In genomic region chr3:143119009-143119914, GRCh38 we compare ENCODE assay signal across 8 cellular contexts. TPM values are rescaled to one million over a fixed set of nuclear protein-coding genes. Genes with fewer than 3 reads are reported as not detected.
DNase-seq lines count a peak whose midpoint lies in the region; ATAC-seq and TF ChIP-seq lines count a peak whose summit lies in the region.

A gene with protein sequence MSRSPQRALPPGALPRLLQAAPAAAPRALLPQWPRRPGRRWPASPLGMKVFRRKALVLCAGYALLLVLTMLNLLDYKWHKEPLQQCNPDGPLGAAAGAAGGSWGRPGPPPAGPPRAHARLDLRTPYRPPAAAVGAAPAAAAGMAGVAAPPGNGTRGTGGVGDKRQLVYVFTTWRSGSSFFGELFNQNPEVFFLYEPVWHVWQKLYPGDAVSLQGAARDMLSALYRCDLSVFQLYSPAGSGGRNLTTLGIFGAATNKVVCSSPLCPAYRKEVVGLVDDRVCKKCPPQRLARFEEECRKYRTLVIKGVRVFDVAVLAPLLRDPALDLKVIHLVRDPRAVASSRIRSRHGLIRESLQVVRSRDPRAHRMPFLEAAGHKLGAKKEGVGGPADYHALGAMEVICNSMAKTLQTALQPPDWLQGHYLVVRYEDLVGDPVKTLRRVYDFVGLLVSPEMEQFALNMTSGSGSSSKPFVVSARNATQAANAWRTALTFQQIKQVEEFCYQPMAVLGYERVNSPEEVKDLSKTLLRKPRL (plus strand): TSS chr3:143119771. CDS start chr3:143120817, 1,046 bp downstream.

- H3K4me1 ChIP-seq in right cardiac atrium (ENCODE audit: control insufficient read depth, insufficient read depth, low read length) (no peaks in the 10 kb centered on the region), vagina (peaks cover 6% of the 10 kb centered on the region)

- H3K27ac ChIP-seq in right cardiac atrium (ENCODE audit: low read length) (no peak within 1 kb of the TSS), vagina (peak within 1 kb of the TSS; percentile 67)

- H3K27me3 ChIP-seq in right cardiac atrium (ENCODE audit: control insufficient read depth, insufficient read depth) = no peaks in the 10 kb centered on the region
- H3K27me3 ChIP-seq in vagina = no peaks in the 10 kb centered on the region

- no peaks in the 10 kb centered on the region for H3K9me3 Mint-ChIP-seq in T-cell

- intact Hi-C loops in right cardiac atrium (cut with DNase I) = no loop called here
- intact Hi-C loops in vagina (cut with DNase I) = no loop called here

- TF ChIP-seq CTCF in vagina (IDR thresholded peaks at IDR 0.05) = no peak

- peak in 1 of 2 donors; percentile 40 for TF ChIP-seq POLR2A in vagina (IDR thresholded peaks at IDR 0.05)

- ATAC-seq in GM21825 (IDR thresholded peaks at IDR 0.05; ENCODE audit: unreplicated experiment) (peak; percentile 76), T-cell (replicated peaks in 1 of 4) (peak; percentile 82 to 88 (median 84)), right cardiac atrium (peak; percentile 97 to 98)

- H3K4me3 Mint-ChIP-seq in T-cell = peak within 1 kb of the TSS; percentile 86 to 94 (median 90)

- peak within 1 kb of the TSS; percentile 77 to 78 for H3K27ac Mint-ChIP-seq in T-cell

- CTCF ChIA-PET in T-cell (lab: Charles Lee) = interaction anchor here (0.5 to 1.2 kb wide), 3 partner anchors 51 to 833 kb away, joined by 3 read pairs; no protein-coding TSS in a partner anchor

- peaks cover 36 to 41% (median 37%) of the 10 kb centered on the region in 3 donors for H3K4me1 Mint-ChIP-seq in T-cell

- WGBS in right cardiac atrium = under 1% methylated on average over 101 of the region's 102 CpGs

- no peaks in the 10 kb centered on the region for H3K36me3 ChIP-seq in vagina

- in situ Hi-C loops in G401 (cut with HindIII; ENCODE audit: low sequenced_read_pairs) = no loop called here

- H3K27me3 Mint-ChIP-seq in T-cell = no peaks in the 10 kb centered on the region

- DNase-seq in G401 (ENCODE audit: low spot score) (peak; percentile 27), Kasumi-1 (lab: John Stamatoyannopoulos, UW) (peak; percentile 54 to 61), T-cell (peak; percentile 28 to 76 (median 55)), amygdala (lab: John Stamatoyannopoulos, UW) (peak in 52 of 56 donors; percentile 8 to 78 (median 56)), right cardiac atrium (peak; percentile 76 to 89 (median 86)), pulmonary artery endothelial cell (ENCODE audit: low read depth, low spot score) (peak; percentile 43), vagina (ENCODE audit: extremely low spot score in 2 of 2) (no peak)

- no peaks in the 10 kb centered on the region for H3K36me3 Mint-ChIP-seq in T-cell

- H3K9me3 ChIP-seq in right cardiac atrium (ENCODE audit: control insufficient read depth, low read length) (no peaks in the 10 kb centered on the region), vagina (no peaks in the 10 kb centered on the region)

- peak within 1 kb of the TSS; percentile 88 for H3K4me3 ChIP-seq in right cardiac atrium (ENCODE audit: low read length)
- peak within 1 kb of the TSS; percentile 80 to 81 for H3K4me3 ChIP-seq in vagina

- POLR2A ChIA-PET in T-cell (lab: Charles Lee) = interaction anchor here in 1 of 2 donors (0.6 kb wide), 1 partner anchor 631 kb away, joined by 3 read pairs; no protein-coding TSS in a partner anchor

RNA-seq across cellular contexts. Expression of the gene that starts here (rescaled TPM):
- total RNA-seq in G401 (2014; rRNA removed; shearing (Covaris generic)) = 3.5 and 4.7 TPM in 2 replicates
- 1 to 10 TPM; 1.7 to 5.6 (median 4.4) TPM for total RNA-seq in T-cell
- total RNA-seq in right cardiac atrium = 1 to 10 TPM; 1.5 to 3.3 (median 2.4) TPM
- 2.0 TPM for polyA plus RNA-seq in right cardiac atrium
- total RNA-seq in pulmonary artery endothelial cell = 5.9 and 9.2 TPM in 2 replicates
- 12.5 TPM for total RNA-seq in vagina

Comparison
In these comparisons a context has a peak if more than half of its experiments do, and no peak if none do; other contexts are left out.
1. DNase-seq: peak in G401 (single experiment), Kasumi-1 (2 of 2), T-cell (34 of 34), amygdala (52 of 56), right cardiac atrium (3 of 3) and pulmonary artery endothelial cell (single experiment); none in vagina (0 of 2).
2. Peak in every context shown above with its lines, with median percentiles within 50 percentile points of each other: ATAC-seq.